In the genomic region with DNA sequence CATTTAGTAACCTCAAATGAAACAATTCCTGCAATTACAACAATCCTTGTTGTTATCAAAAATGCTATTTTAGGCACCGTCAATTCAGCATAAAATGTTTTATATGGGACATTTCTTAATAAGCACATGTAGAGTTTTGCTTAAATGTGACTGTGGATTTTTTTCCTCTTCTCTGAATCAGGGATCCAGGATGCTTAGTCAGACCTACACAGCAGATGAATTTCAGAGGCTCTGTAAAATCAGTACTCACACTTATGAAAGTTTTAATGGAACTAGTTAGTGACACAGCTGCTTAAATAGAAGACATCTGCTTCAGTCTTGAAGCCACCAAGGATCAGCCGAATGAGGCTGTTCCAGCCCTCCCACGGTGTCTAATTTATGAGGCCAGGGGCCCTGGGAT, we compare ENCODE assay signal across 2 cellular contexts.
TF ChIP-seq lines count a peak whose summit lies in the region.

No MANE protein-coding gene starts in this region.

TF ChIP-seq in GM23338, 12 proteins besides CTCF, POLR2A, EP300 and RAD21 (continues in another document):
- no peak for TF ChIP-seq POLR2AphosphoS5 (IDR thresholded peaks at IDR 0.05; ENCODE audit: low read depth)
- no peak for TF ChIP-seq EZH2phosphoT487 (IDR thresholded peaks at IDR 0.05; ENCODE audit: unreplicated experiment)
- TF ChIP-seq, protein P1, sequence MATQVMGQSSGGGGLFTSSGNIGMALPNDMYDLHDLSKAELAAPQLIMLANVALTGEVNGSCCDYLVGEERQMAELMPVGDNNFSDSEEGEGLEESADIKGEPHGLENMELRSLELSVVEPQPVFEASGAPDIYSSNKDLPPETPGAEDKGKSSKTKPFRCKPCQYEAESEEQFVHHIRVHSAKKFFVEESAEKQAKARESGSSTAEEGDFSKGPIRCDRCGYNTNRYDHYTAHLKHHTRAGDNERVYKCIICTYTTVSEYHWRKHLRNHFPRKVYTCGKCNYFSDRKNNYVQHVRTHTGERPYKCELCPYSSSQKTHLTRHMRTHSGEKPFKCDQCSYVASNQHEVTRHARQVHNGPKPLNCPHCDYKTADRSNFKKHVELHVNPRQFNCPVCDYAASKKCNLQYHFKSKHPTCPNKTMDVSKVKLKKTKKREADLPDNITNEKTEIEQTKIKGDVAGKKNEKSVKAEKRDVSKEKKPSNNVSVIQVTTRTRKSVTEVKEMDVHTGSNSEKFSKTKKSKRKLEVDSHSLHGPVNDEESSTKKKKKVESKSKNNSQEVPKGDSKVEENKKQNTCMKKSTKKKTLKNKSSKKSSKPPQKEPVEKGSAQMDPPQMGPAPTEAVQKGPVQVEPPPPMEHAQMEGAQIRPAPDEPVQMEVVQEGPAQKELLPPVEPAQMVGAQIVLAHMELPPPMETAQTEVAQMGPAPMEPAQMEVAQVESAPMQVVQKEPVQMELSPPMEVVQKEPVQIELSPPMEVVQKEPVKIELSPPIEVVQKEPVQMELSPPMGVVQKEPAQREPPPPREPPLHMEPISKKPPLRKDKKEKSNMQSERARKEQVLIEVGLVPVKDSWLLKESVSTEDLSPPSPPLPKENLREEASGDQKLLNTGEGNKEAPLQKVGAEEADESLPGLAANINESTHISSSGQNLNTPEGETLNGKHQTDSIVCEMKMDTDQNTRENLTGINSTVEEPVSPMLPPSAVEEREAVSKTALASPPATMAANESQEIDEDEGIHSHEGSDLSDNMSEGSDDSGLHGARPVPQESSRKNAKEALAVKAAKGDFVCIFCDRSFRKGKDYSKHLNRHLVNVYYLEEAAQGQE (IDR thresholded peaks at IDR 0.05; ENCODE audit: unreplicated experiment), result no peak
- TF ChIP-seq EZH2 (IDR thresholded peaks at IDR 0.05; ENCODE audit: low read depth, unreplicated experiment), result no peak
- no peak for TF ChIP-seq STAT1 (IDR thresholded peaks at IDR 0.05; ENCODE audit: unreplicated experiment)
- TF ChIP-seq NANOG (IDR thresholded peaks at IDR 0.05; ENCODE audit: borderline replicate concordance), result no peak
- TF ChIP-seq ZNF114 (CRISPR knock-in tag; IDR thresholded peaks at IDR 0.05), result no peak
- no peak for TF ChIP-seq ZNF331 (CRISPR knock-in tag; IDR thresholded peaks at IDR 0.05; ENCODE audit: low read depth)
- TF ChIP-seq JUNB (IDR thresholded peaks at IDR 0.05; ENCODE audit: unreplicated experiment), result no peak
- TF ChIP-seq, protein P2, sequence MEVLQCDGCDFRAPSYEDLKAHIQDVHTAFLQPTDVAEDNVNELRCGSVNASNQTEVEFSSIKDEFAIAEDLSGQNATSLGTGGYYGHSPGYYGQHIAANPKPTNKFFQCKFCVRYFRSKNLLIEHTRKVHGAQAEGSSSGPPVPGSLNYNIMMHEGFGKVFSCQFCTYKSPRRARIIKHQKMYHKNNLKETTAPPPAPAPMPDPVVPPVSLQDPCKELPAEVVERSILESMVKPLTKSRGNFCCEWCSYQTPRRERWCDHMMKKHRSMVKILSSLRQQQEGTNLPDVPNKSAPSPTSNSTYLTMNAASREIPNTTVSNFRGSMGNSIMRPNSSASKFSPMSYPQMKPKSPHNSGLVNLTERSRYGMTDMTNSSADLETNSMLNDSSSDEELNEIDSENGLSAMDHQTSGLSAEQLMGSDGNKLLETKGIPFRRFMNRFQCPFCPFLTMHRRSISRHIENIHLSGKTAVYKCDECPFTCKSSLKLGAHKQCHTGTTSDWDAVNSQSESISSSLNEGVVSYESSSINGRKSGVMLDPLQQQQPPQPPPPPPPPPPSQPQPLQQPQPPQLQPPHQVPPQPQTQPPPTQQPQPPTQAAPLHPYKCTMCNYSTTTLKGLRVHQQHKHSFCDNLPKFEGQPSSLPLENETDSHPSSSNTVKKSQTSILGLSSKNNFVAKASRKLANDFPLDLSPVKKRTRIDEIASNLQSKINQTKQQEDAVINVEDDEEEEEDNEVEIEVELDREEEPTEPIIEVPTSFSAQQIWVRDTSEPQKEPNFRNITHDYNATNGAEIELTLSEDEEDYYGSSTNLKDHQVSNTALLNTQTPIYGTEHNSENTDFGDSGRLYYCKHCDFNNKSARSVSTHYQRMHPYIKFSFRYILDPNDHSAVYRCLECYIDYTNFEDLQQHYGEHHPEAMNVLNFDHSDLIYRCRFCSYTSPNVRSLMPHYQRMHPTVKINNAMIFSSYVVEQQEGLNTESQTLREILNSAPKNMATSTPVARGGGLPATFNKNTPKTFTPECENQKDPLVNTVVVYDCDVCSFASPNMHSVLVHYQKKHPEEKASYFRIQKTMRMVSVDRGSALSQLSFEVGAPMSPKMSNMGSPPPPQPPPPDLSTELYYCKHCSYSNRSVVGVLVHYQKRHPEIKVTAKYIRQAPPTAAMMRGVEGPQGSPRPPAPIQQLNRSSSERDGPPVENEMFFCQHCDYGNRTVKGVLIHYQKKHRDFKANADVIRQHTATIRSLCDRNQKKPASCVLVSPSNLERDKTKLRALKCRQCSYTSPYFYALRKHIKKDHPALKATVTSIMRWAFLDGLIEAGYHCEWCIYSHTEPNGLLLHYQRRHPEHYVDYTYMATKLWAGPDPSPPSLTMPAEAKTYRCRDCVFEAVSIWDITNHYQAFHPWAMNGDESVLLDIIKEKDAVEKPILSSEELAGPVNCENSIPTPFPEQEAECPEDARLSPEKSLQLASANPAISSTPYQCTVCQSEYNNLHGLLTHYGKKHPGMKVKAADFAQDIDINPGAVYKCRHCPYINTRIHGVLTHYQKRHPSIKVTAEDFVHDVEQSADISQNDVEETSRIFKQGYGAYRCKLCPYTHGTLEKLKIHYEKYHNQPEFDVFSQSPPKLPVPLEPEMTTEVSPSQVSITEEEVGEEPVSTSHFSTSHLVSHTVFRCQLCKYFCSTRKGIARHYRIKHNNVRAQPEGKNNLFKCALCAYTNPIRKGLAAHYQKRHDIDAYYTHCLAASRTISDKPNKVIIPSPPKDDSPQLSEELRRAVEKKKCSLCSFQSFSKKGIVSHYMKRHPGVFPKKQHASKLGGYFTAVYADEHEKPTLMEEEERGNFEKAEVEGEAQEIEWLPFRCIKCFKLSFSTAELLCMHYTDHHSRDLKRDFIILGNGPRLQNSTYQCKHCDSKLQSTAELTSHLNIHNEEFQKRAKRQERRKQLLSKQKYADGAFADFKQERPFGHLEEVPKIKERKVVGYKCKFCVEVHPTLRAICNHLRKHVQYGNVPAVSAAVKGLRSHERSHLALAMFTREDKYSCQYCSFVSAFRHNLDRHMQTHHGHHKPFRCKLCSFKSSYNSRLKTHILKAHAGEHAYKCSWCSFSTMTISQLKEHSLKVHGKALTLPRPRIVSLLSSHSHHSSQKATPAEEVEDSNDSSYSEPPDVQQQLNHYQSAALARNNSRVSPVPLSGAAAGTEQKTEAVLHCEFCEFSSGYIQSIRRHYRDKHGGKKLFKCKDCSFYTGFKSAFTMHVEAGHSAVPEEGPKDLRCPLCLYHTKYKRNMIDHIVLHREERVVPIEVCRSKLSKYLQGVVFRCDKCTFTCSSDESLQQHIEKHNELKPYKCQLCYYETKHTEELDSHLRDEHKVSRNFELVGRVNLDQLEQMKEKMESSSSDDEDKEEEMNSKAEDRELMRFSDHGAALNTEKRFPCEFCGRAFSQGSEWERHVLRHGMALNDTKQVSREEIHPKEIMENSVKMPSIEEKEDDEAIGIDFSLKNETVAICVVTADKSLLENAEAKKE (CRISPR knock-in tag; IDR thresholded peaks at IDR 0.05), result no peak

TF ChIP-seq in H1, 55 proteins besides CTCF, POLR2A, EP300 and RAD21:
- TF ChIP-seq CTBP2 (IDR thresholded peaks at IDR 0.05; ENCODE audit: borderline replicate concordance, insufficient read depth, insufficient read length, low read length), result no peak
- TF ChIP-seq RBBP5 (IDR thresholded peaks at IDR 0.05; ENCODE audit: borderline replicate concordance, low read depth, low read length), result no peak
- no peak for TF ChIP-seq FOSL1 (IDR thresholded peaks at IDR 0.05; ENCODE audit: insufficient read depth, low read depth, low read length)
- TF ChIP-seq BCL11A (IDR thresholded peaks at IDR 0.05; ENCODE audit: low read depth in 2 of 2, low read length in 2 of 2), result no peak
- TF ChIP-seq POU5F1 (IDR thresholded peaks at IDR 0.05; ENCODE audit: low read depth, low read length), result no peak
- no peak for TF ChIP-seq KDM4A (IDR thresholded peaks at IDR 0.05; ENCODE audit: low read depth, low read length, severe bottlenecking)
- no peak for TF ChIP-seq SIN3A (conservative IDR thresholded peaks at IDR 0.05 in 1 of 2, IDR thresholded peaks at IDR 0.05 in 1 of 2; ENCODE audit: low read depth in 1 of 2, low read length in 2 of 2)
- TF ChIP-seq TAF1 (IDR thresholded peaks at IDR 0.05; ENCODE audit: low read depth, low read length), result no peak
- TF ChIP-seq, protein P3, sequence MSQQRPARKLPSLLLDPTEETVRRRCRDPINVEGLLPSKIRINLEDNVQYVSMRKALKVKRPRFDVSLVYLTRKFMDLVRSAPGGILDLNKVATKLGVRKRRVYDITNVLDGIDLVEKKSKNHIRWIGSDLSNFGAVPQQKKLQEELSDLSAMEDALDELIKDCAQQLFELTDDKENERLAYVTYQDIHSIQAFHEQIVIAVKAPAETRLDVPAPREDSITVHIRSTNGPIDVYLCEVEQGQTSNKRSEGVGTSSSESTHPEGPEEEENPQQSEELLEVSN (IDR thresholded peaks at IDR 0.05), result no peak
- no peak for TF ChIP-seq NANOG (IDR thresholded peaks at IDR 0.05; ENCODE audit: insufficient read depth, low read depth, low read length, poor library complexity, severe bottlenecking)
- TF ChIP-seq RXRA (IDR thresholded peaks at IDR 0.05; ENCODE audit: insufficient read depth, low read depth, low read length), result no peak
- TF ChIP-seq SRF (IDR thresholded peaks at IDR 0.05; ENCODE audit: low read depth, low read length), result no peak
- no peak for TF ChIP-seq RFX5 (IDR thresholded peaks at IDR 0.05; ENCODE audit: borderline replicate concordance, low read depth, low read length)
- TF ChIP-seq BACH1 (IDR thresholded peaks at IDR 0.05; ENCODE audit: low read length), result no peak
- no peak for TF ChIP-seq JUN (IDR thresholded peaks at IDR 0.05; ENCODE audit: low read depth, low read length)
- TF ChIP-seq SP2 (IDR thresholded peaks at IDR 0.05; ENCODE audit: low read length), result no peak
- no peak for TF ChIP-seq EGR1 (IDR thresholded peaks at IDR 0.05; ENCODE audit: borderline replicate concordance, low read depth, low read length)
- TF ChIP-seq, protein P4, sequence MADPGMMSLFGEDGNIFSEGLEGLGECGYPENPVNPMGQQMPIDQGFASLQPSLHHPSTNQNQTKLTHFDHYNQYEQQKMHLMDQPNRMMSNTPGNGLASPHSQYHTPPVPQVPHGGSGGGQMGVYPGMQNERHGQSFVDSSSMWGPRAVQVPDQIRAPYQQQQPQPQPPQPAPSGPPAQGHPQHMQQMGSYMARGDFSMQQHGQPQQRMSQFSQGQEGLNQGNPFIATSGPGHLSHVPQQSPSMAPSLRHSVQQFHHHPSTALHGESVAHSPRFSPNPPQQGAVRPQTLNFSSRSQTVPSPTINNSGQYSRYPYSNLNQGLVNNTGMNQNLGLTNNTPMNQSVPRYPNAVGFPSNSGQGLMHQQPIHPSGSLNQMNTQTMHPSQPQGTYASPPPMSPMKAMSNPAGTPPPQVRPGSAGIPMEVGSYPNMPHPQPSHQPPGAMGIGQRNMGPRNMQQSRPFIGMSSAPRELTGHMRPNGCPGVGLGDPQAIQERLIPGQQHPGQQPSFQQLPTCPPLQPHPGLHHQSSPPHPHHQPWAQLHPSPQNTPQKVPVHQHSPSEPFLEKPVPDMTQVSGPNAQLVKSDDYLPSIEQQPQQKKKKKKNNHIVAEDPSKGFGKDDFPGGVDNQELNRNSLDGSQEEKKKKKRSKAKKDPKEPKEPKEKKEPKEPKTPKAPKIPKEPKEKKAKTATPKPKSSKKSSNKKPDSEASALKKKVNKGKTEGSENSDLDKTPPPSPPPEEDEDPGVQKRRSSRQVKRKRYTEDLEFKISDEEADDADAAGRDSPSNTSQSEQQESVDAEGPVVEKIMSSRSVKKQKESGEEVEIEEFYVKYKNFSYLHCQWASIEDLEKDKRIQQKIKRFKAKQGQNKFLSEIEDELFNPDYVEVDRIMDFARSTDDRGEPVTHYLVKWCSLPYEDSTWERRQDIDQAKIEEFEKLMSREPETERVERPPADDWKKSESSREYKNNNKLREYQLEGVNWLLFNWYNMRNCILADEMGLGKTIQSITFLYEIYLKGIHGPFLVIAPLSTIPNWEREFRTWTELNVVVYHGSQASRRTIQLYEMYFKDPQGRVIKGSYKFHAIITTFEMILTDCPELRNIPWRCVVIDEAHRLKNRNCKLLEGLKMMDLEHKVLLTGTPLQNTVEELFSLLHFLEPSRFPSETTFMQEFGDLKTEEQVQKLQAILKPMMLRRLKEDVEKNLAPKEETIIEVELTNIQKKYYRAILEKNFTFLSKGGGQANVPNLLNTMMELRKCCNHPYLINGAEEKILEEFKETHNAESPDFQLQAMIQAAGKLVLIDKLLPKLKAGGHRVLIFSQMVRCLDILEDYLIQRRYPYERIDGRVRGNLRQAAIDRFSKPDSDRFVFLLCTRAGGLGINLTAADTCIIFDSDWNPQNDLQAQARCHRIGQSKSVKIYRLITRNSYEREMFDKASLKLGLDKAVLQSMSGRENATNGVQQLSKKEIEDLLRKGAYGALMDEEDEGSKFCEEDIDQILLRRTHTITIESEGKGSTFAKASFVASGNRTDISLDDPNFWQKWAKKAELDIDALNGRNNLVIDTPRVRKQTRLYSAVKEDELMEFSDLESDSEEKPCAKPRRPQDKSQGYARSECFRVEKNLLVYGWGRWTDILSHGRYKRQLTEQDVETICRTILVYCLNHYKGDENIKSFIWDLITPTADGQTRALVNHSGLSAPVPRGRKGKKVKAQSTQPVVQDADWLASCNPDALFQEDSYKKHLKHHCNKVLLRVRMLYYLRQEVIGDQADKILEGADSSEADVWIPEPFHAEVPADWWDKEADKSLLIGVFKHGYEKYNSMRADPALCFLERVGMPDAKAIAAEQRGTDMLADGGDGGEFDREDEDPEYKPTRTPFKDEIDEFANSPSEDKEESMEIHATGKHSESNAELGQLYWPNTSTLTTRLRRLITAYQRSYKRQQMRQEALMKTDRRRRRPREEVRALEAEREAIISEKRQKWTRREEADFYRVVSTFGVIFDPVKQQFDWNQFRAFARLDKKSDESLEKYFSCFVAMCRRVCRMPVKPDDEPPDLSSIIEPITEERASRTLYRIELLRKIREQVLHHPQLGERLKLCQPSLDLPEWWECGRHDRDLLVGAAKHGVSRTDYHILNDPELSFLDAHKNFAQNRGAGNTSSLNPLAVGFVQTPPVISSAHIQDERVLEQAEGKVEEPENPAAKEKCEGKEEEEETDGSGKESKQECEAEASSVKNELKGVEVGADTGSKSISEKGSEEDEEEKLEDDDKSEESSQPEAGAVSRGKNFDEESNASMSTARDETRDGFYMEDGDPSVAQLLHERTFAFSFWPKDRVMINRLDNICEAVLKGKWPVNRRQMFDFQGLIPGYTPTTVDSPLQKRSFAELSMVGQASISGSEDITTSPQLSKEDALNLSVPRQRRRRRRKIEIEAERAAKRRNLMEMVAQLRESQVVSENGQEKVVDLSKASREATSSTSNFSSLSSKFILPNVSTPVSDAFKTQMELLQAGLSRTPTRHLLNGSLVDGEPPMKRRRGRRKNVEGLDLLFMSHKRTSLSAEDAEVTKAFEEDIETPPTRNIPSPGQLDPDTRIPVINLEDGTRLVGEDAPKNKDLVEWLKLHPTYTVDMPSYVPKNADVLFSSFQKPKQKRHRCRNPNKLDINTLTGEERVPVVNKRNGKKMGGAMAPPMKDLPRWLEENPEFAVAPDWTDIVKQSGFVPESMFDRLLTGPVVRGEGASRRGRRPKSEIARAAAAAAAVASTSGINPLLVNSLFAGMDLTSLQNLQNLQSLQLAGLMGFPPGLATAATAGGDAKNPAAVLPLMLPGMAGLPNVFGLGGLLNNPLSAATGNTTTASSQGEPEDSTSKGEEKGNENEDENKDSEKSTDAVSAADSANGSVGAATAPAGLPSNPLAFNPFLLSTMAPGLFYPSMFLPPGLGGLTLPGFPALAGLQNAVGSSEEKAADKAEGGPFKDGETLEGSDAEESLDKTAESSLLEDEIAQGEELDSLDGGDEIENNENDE (IDR thresholded peaks at IDR 0.05; ENCODE audit: insufficient replicate concordance, low read length), result no peak
- TF ChIP-seq PHF8 (conservative IDR thresholded peaks at IDR 0.05; ENCODE audit: low read depth, low read length), result no peak
TF ChIP-seq in H1: peak in this region for 0.
